1 cellular context compared by ENCODE assay signal in the genomic region with DNA sequence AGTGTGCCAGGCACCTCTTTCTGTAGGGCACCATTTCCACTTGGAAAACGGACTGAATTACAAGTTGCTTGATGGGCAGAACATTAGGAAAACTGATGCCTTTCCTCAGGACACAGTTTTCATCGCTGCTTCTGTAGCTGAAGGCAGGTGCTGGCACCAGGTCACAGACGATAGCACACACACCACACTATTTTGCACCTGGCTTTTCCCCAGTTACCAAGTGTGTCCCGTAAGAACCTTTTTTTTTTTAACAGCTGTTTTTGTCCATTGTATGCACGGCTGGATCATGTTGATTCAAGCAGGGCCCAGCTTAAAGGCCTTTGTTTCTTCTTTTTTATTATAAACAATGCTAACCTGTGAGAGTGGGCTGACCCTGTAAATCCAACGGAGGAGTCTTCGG.
TF ChIP-seq lines count a peak whose summit lies in the region.

No MANE protein-coding gene starts in this region.

TF ChIP-seq in HepG2, 621 proteins besides CTCF, POLR2A, EP300 and RAD21 (continued from another document):
- TF ChIP-seq, protein P1, sequence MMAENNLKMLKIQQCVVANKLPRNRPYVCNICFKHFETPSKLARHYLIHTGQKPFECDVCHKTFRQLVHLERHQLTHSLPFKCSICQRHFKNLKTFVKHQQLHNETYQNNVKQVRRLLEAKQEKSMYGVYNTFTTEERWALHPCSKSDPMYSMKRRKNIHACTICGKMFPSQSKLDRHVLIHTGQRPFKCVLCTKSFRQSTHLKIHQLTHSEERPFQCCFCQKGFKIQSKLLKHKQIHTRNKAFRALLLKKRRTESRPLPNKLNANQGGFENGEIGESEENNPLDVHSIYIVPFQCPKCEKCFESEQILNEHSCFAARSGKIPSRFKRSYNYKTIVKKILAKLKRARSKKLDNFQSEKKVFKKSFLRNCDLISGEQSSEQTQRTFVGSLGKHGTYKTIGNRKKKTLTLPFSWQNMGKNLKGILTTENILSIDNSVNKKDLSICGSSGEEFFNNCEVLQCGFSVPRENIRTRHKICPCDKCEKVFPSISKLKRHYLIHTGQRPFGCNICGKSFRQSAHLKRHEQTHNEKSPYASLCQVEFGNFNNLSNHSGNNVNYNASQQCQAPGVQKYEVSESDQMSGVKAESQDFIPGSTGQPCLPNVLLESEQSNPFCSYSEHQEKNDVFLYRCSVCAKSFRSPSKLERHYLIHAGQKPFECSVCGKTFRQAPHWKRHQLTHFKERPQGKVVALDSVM (CRISPR knock-in tag; IDR thresholded peaks at IDR 0.05) = no peak
- TF ChIP-seq ZNF678 (CRISPR knock-in tag; IDR thresholded peaks at IDR 0.05) (no peak), ZFP62 (CRISPR knock-in tag; IDR thresholded peaks at IDR 0.05) (no peak), BHLHE40 (IDR thresholded peaks at IDR 0.05; ENCODE audit: low read length) (no peak)
- TF ChIP-seq, protein P2, sequence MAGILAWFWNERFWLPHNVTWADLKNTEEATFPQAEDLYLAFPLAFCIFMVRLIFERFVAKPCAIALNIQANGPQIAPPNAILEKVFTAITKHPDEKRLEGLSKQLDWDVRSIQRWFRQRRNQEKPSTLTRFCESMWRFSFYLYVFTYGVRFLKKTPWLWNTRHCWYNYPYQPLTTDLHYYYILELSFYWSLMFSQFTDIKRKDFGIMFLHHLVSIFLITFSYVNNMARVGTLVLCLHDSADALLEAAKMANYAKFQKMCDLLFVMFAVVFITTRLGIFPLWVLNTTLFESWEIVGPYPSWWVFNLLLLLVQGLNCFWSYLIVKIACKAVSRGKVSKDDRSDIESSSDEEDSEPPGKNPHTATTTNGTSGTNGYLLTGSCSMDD (CRISPR knock-in tag; IDR thresholded peaks at IDR 0.05) = no peak
TF ChIP-seq in HepG2: peak in this region for 0.
